Comparison of ENCODE assay signal across 1 cellular context in genomic region chrX:108734426-108734825, GRCh38.
TF ChIP-seq lines count a peak whose summit lies in the region.

No MANE protein-coding gene starts in this region.

TF ChIP-seq in WTC11, 78 proteins besides CTCF, POLR2A, EP300 and RAD21:
- no peak for TF ChIP-seq NR1H2 (CRISPR knock-in tag; IDR thresholded peaks at IDR 0.05)
- TF ChIP-seq KAT7 (CRISPR knock-in tag; IDR thresholded peaks at IDR 0.05; ENCODE audit: borderline replicate concordance): no peak
- no peak for TF ChIP-seq CREB1 (CRISPR knock-in tag; IDR thresholded peaks at IDR 0.05)
- TF ChIP-seq PREB (CRISPR knock-in tag; IDR thresholded peaks at IDR 0.05; ENCODE audit: borderline replicate concordance): no peak
- TF ChIP-seq ZSCAN18 (CRISPR knock-in tag; IDR thresholded peaks at IDR 0.05): no peak
- no peak for TF ChIP-seq ATF3 (CRISPR knock-in tag; conservative IDR thresholded peaks at IDR 0.05)
- TF ChIP-seq NR3C1 (CRISPR knock-in tag; conservative IDR thresholded peaks at IDR 0.05; ENCODE audit: low read depth): no peak
TF ChIP-seq in WTC11: peak in this region for 0.
